ENCODE assay signal across 1 cellular context in genomic region chr6:45160305-45160704, GRCh38.
A peak's percentile ranks its signal among the peaks of the same experiment; 100 is the strongest.
TF ChIP-seq lines count a peak whose summit lies in the region.

No MANE protein-coding gene starts in this region.

TF ChIP-seq in HepG2, 621 proteins besides CTCF, POLR2A, EP300 and RAD21:
- TF ChIP-seq, protein P1, sequence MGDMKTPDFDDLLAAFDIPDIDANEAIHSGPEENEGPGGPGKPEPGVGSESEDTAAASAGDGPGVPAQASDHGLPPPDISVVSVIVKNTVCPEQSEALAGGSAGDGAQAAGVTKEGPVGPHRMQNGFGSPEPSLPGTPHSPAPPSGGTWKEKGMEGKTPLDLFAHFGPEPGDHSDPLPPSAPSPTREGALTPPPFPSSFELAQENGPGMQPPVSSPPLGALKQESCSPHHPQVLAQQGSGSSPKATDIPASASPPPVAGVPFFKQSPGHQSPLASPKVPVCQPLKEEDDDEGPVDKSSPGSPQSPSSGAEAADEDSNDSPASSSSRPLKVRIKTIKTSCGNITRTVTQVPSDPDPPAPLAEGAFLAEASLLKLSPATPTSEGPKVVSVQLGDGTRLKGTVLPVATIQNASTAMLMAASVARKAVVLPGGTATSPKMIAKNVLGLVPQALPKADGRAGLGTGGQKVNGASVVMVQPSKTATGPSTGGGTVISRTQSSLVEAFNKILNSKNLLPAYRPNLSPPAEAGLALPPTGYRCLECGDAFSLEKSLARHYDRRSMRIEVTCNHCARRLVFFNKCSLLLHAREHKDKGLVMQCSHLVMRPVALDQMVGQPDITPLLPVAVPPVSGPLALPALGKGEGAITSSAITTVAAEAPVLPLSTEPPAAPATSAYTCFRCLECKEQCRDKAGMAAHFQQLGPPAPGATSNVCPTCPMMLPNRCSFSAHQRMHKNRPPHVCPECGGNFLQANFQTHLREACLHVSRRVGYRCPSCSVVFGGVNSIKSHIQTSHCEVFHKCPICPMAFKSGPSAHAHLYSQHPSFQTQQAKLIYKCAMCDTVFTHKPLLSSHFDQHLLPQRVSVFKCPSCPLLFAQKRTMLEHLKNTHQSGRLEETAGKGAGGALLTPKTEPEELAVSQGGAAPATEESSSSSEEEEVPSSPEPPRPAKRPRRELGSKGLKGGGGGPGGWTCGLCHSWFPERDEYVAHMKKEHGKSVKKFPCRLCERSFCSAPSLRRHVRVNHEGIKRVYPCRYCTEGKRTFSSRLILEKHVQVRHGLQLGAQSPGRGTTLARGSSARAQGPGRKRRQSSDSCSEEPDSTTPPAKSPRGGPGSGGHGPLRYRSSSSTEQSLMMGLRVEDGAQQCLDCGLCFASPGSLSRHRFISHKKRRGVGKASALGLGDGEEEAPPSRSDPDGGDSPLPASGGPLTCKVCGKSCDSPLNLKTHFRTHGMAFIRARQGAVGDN (CRISPR knock-in tag; IDR thresholded peaks at IDR 0.05): no peak
- TF ChIP-seq MAFK (conservative IDR thresholded peaks at IDR 0.05 in 1 of 2, IDR thresholded peaks at IDR 0.05 in 1 of 2; ENCODE audit: low read length in 2 of 2) (peak; percentile 57 to 75; a peak in 3 of 4 replicates), IRF9 (CRISPR knock-in tag; IDR thresholded peaks at IDR 0.05; ENCODE audit: borderline replicate concordance) (no peak)
